ENCODE assay signal across 10 cellular contexts in genomic region chr9:14198544-14199510, GRCh38.
A peak's percentile ranks its signal among the peaks of the same experiment; 100 is the strongest.
DNase-seq lines count a peak whose midpoint lies in the region; ATAC-seq and TF ChIP-seq lines count a peak whose summit lies in the region.
"Had no signal": no experiment of that assay in that cellular context is flagged by ENCODE, and none has a peak within 500 bp of the region (broad histone marks: within the 10 kb centered on the region; RNA-seq: fewer than 3 reads in every experiment).

No MANE protein-coding gene starts in this region.

- no peak overlapping the region for H3K4me3 Mint-ChIP-seq in naive thymus-derived CD8-positive, alpha-beta T cell

- peaks cover 0 to 14% (median 0%) of the 10 kb centered on the region in 9 donors for H3K9me3 Mint-ChIP-seq in naive thymus-derived CD8-positive, alpha-beta T cell

- no peaks in the 10 kb centered on the region for H3K36me3 Mint-ChIP-seq in naive thymus-derived CD8-positive, alpha-beta T cell

- H3K4me3 ChIP-seq in RWPE2 (ENCODE audit: severe bottlenecking) (no peak overlapping the region), esophagus squamous epithelium (no peak overlapping the region)
- H3K4me3 ChIP-seq in effector memory CD4-positive, alpha-beta T cell (ENCODE audit: insufficient read depth, low read depth, low read length, poor library complexity, severe bottlenecking) = no peak overlapping the region
- H3K4me3 ChIP-seq: hepatocyte had no signal

- intact Hi-C loops in esophagus squamous epithelium (cut with DNase I) = no loop called here

- no peaks in the 10 kb centered on the region for H3K4me1 Mint-ChIP-seq in naive thymus-derived CD8-positive, alpha-beta T cell

- TF ChIP-seq CTCF in 22Rv1 (IDR thresholded peaks at IDR 0.05) = no peak
- no peak for TF ChIP-seq CTCF in RWPE2 (IDR thresholded peaks at IDR 0.05; ENCODE audit: poor library complexity, severe bottlenecking)
- no peak for TF ChIP-seq CTCF in esophagus squamous epithelium (IDR thresholded peaks at IDR 0.05)

- DNase-seq in RWPE2 (ENCODE audit: low spot score) (no peak), esophagus squamous epithelium (lab: John Stamatoyannopoulos, UW) (no peak), middle frontal gyrus (ENCODE audit: extremely low spot score, low spot score) (peak; percentile 33), ecto neural progenitor cell (ENCODE audit: low spot score) (no peak)
- no peak for DNase-seq in effector memory CD4-positive, alpha-beta T cell
- no peak for DNase-seq in naive thymus-derived CD8-positive, alpha-beta T cell
- DNase-seq: stimulated activated CD4-positive, alpha-beta T cell treated with anti-CD3 and anti-CD28 coated beads, Interleukin-2, amount 100 ng/mL, for 24 hours had no signal

- peaks cover 0 to 14% (median 0%) of the 10 kb centered on the region in 5 donors for H3K27me3 Mint-ChIP-seq in naive thymus-derived CD8-positive, alpha-beta T cell

- ATAC-seq in RWPE2 (ENCODE audit: low read depth) (peak; percentile 64; the same call in 2 of the 3 replicates), GM21529 (IDR thresholded peaks at IDR 0.05; ENCODE audit: unreplicated experiment) (no peak)
- ATAC-seq in naive thymus-derived CD8-positive, alpha-beta T cell = no peak

- H3K27ac ChIP-seq in 22Rv1 (peak overlapping the region; percentile 51), RWPE2 (ENCODE audit: poor library complexity, severe bottlenecking) (peak overlapping the region; percentile 34), esophagus squamous epithelium (peak overlapping the region in 3 of 4 donors; percentile 46 to 57 (median 54))
- H3K27ac ChIP-seq in effector memory CD4-positive, alpha-beta T cell (ENCODE audit: insufficient read depth, low read length, poor library complexity, severe bottlenecking) = no peak overlapping the region
- H3K27ac ChIP-seq: hepatocyte had no signal

- no peak overlapping the region for H3K27ac Mint-ChIP-seq in naive thymus-derived CD8-positive, alpha-beta T cell

- H3K9me3 ChIP-seq in RWPE2 (ENCODE audit: severe bottlenecking) (no peaks in the 10 kb centered on the region), esophagus squamous epithelium (no peaks in the 10 kb centered on the region)
- H3K9me3 ChIP-seq in effector memory CD4-positive, alpha-beta T cell (ENCODE audit: control insufficient read depth, low read length) = no peaks in the 10 kb centered on the region

- POLR2A ChIA-PET in naive thymus-derived CD8-positive, alpha-beta T cell (lab: Charles Lee) = no interaction called here

- H3K4me1 ChIP-seq in RWPE2 (ENCODE audit: insufficient read depth, poor library complexity, severe bottlenecking) (peaks cover 11% of the 10 kb centered on the region), esophagus squamous epithelium (peaks cover 7 to 47% (median 29%) of the 10 kb centered on the region in 3 donors)
- H3K4me1 ChIP-seq in effector memory CD4-positive, alpha-beta T cell (ENCODE audit: control insufficient read depth, insufficient read depth, low read length, poor library complexity, severe bottlenecking) = no peaks in the 10 kb centered on the region

- 37 to 46% methylated on average over 11 of the region's 11 CpGs for WGBS in esophagus squamous epithelium, 2 donors

- H3K36me3 ChIP-seq in RWPE2 (ENCODE audit: low read depth) = no peaks in the 10 kb centered on the region
- no peaks in the 10 kb centered on the region for H3K36me3 ChIP-seq in esophagus squamous epithelium
- H3K36me3 ChIP-seq in effector memory CD4-positive, alpha-beta T cell (ENCODE audit: control insufficient read depth, insufficient read depth, low read length) = no peaks in the 10 kb centered on the region

- no peaks in the 10 kb centered on the region for H3K27me3 ChIP-seq in RWPE2 (ENCODE audit: insufficient read depth, poor library complexity, severe bottlenecking)
- no peaks in the 10 kb centered on the region for H3K27me3 ChIP-seq in esophagus squamous epithelium
- no peaks in the 10 kb centered on the region for H3K27me3 ChIP-seq in effector memory CD4-positive, alpha-beta T cell (replicated peaks; ENCODE audit: control insufficient read depth, insufficient read depth, low read length, poor library complexity, severe bottlenecking)
- H3K27me3 ChIP-seq: hepatocyte had no signal

- no peak for TF ChIP-seq POLR2A in esophagus squamous epithelium (IDR thresholded peaks at IDR 0.05)
